1 cellular context compared by ENCODE assay signal in genomic region chr5:129094924-129095797, GRCh38.
TF ChIP-seq lines count a peak whose summit lies in the region.

No MANE protein-coding gene starts in this region.

TF ChIP-seq in H1, 55 proteins besides CTCF, POLR2A, EP300 and RAD21 (continued from another document):
- TF ChIP-seq HDAC2 (IDR thresholded peaks at IDR 0.05; ENCODE audit: borderline replicate concordance in 1 of 2, low read depth in 2 of 2, low read length in 2 of 2) (0 out of 4 replicates have a peak, but pooled peaks of 1 of the 2 experiments have one; percentile 14), BACH1 (IDR thresholded peaks at IDR 0.05; ENCODE audit: low read length) (no peak), JUND (IDR thresholded peaks at IDR 0.05; ENCODE audit: low read length) (no peak), SAP30 (IDR thresholded peaks at IDR 0.05; ENCODE audit: insufficient read depth, insufficient replicate concordance, low read length) (no peak), NRF1 (IDR thresholded peaks at IDR 0.05; ENCODE audit: low read depth, low read length) (no peak), CHD1 (IDR thresholded peaks at IDR 0.05; ENCODE audit: low read depth, low read length) (no peak), ZNF274 (IDR thresholded peaks at IDR 0.05; ENCODE audit: borderline replicate concordance, extremely low read depth, low read length) (no peak), CBX5 (IDR thresholded peaks at IDR 0.05; ENCODE audit: low read depth, low read length) (no peak), ATF3 (IDR thresholded peaks at IDR 0.05; ENCODE audit: insufficient read depth, low read depth, low read length) (no peak), TBP (IDR thresholded peaks at IDR 0.05; ENCODE audit: low read depth, low read length) (no peak), RFX5 (IDR thresholded peaks at IDR 0.05; ENCODE audit: borderline replicate concordance, low read depth, low read length) (no peak), SIN3A (conservative IDR thresholded peaks at IDR 0.05 in 1 of 2, IDR thresholded peaks at IDR 0.05 in 1 of 2; ENCODE audit: low read depth in 1 of 2, low read length in 2 of 2) (no peak), TEAD4 (IDR thresholded peaks at IDR 0.05; ENCODE audit: low read depth, low read length) (no peak), RXRA (IDR thresholded peaks at IDR 0.05; ENCODE audit: insufficient read depth, low read depth, low read length) (no peak), RBBP5 (IDR thresholded peaks at IDR 0.05; ENCODE audit: borderline replicate concordance, low read depth, low read length) (no peak; the same call in 1 of the 2 replicates), ASH2L (IDR thresholded peaks at IDR 0.05; ENCODE audit: low read length) (peak; percentile 90), SP1 (IDR thresholded peaks at IDR 0.05; ENCODE audit: low read depth, low read length) (no peak), CHD7 (IDR thresholded peaks at IDR 0.05; ENCODE audit: insufficient replicate concordance, low read length) (no peak), JUN (IDR thresholded peaks at IDR 0.05; ENCODE audit: low read depth, low read length) (no peak), KDM5A (IDR thresholded peaks at IDR 0.05; ENCODE audit: low read length) (no peak), SP4 (IDR thresholded peaks at IDR 0.05; ENCODE audit: low read length) (no peak), CBX8 (IDR thresholded peaks at IDR 0.05; ENCODE audit: borderline replicate concordance, low read depth, low read length) (no peak), PHF8 (conservative IDR thresholded peaks at IDR 0.05; ENCODE audit: low read depth, low read length) (peak; percentile 37; the same call in 1 of the 2 replicates), EZH2 (IDR thresholded peaks at IDR 0.05; ENCODE audit: low read depth, low read length, severe bottlenecking) (peak; percentile 13), EGR1 (IDR thresholded peaks at IDR 0.05; ENCODE audit: borderline replicate concordance, low read depth, low read length) (no peak), FOSL1 (IDR thresholded peaks at IDR 0.05; ENCODE audit: insufficient read depth, low read depth, low read length) (no peak), RNF2 (IDR thresholded peaks at IDR 0.05; ENCODE audit: borderline replicate concordance, low read depth, low read length, missing control alignments, poor library complexity, severe bottlenecking) (no peak), E2F6 (IDR thresholded peaks at IDR 0.05) (peak; percentile 61), GABPA (IDR thresholded peaks at IDR 0.05; ENCODE audit: borderline replicate concordance, insufficient read depth, low read length) (no peak)
